Comparison of ENCODE assay signal across 26 cellular contexts in the genomic region with DNA sequence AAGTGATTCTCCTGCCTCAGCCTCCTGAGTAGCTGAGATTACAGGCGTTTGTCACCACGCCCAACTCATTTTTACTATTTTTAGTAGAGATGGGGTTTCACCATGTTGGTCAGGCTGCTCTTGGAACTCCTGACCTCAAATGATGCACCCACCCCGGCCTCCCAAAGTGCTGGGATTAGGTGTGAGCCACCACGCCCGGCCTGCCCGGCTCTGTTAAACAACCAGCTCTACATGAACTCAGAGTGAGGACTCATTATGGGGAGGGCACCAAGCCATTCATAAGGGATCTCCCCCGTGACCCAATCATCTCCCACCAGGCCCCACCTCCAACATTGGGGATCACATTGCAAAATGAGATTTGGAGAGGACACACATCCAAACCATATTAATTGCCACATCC. TPM values are rescaled to one million over a fixed set of nuclear protein-coding genes. Genes with fewer than 3 reads are reported as not detected.
A peak's percentile ranks its signal among the peaks of the same experiment; 100 is the strongest.
DNase-seq lines count a peak whose midpoint lies in the region; ATAC-seq and TF ChIP-seq lines count a peak whose summit lies in the region.
"Had no signal": no experiment of that assay in that cellular context is flagged by ENCODE, and none has a peak within 500 bp of the region (broad histone marks: within the 10 kb centered on the region; RNA-seq: fewer than 3 reads in every experiment).

No MANE protein-coding gene starts in this region.

- H3K9me3 ChIP-seq in CD4-positive, CD25-positive, alpha-beta regulatory T cell (ENCODE audit: control insufficient read depth in 2 of 2, low read length in 2 of 2), result no peaks in the 10 kb centered on the region
- H3K9me3 ChIP-seq: BE2C, HAP-1 had no signal

- H3K4me3 Mint-ChIP-seq in activated CD8-positive, alpha-beta T cell treated with anti-CD3 and anti-CD28 coated beads, Interleukin-2, amount 10 ng/mL, durations not matched to agents 7 days and 5 days, result no peak overlapping the region
- no peak overlapping the region for H3K4me3 Mint-ChIP-seq in activated CD8-positive, alpha-beta T cell treated with anti-CD3 and anti-CD28 coated beads for 36 hours
- peak overlapping the region in 1 of 4 donors; percentile 36 for H3K4me3 Mint-ChIP-seq in CD4-positive, CD25-positive, alpha-beta regulatory T cell
- no peak overlapping the region for H3K4me3 Mint-ChIP-seq in activated T-helper 17 cell treated with anti-CD3 and anti-CD28 coated beads, Interleukin-2, amount 50 U/mL, for 72 hours
- peak overlapping the region in 4 of 5 donors; percentile 12 to 27 (median 17) for H3K4me3 Mint-ChIP-seq in immature natural killer cell
- H3K4me3 Mint-ChIP-seq: CD14-positive monocyte had no signal

- no peaks in the 10 kb centered on the region for H3K9me3 Mint-ChIP-seq in activated CD8-positive, alpha-beta T cell treated with anti-CD3 and anti-CD28 coated beads, Interleukin-2, amount 10 ng/mL, durations not matched to agents 7 days and 5 days (ENCODE audit: insufficient read depth)
- no peaks in the 10 kb centered on the region for H3K9me3 Mint-ChIP-seq in activated CD8-positive, alpha-beta T cell treated with anti-CD3 and anti-CD28 coated beads for 36 hours
- peaks cover 0 to 1% (median 0%) of the 10 kb centered on the region in 7 donors for H3K9me3 Mint-ChIP-seq in CD4-positive, CD25-positive, alpha-beta regulatory T cell
- H3K9me3 Mint-ChIP-seq in activated T-helper 17 cell treated with anti-CD3 and anti-CD28 coated beads, Interleukin-2, amount 50 U/mL, for 72 hours, result no peaks in the 10 kb centered on the region
- H3K9me3 Mint-ChIP-seq in immature natural killer cell, result no peaks in the 10 kb centered on the region

- H3K4me3 ChIP-seq in CD4-positive, CD25-positive, alpha-beta regulatory T cell (ENCODE audit: low read depth, low read length), result no peak overlapping the region
- H3K4me3 ChIP-seq: HAP-1, PC-9 had no signal

- H3K27ac Mint-ChIP-seq in activated CD8-positive, alpha-beta T cell treated with anti-CD3 and anti-CD28 coated beads, Interleukin-2, amount 10 ng/mL, durations not matched to agents 7 days and 5 days, result peak overlapping the region; percentile 55
- H3K27ac Mint-ChIP-seq in activated CD8-positive, alpha-beta T cell treated with anti-CD3 and anti-CD28 coated beads for 36 hours, result no peak overlapping the region
- peak overlapping the region in 2 of 3 donors; percentile 44 to 76 for H3K27ac Mint-ChIP-seq in CD4-positive, CD25-positive, alpha-beta regulatory T cell
- peak overlapping the region; percentile 57 for H3K27ac Mint-ChIP-seq in activated T-helper 17 cell treated with anti-CD3 and anti-CD28 coated beads, Interleukin-2, amount 50 U/mL, for 72 hours
- peak overlapping the region in 4 of 6 donors; percentile 0 to 67 (median 28) for H3K27ac Mint-ChIP-seq in immature natural killer cell

- H3K4me1 Mint-ChIP-seq in activated CD8-positive, alpha-beta T cell treated with anti-CD3 and anti-CD28 coated beads, Interleukin-2, amount 10 ng/mL, durations not matched to agents 7 days and 5 days (ENCODE audit: low read depth), result peaks cover 31% of the 10 kb centered on the region
- peaks cover 48% of the 10 kb centered on the region for H3K4me1 Mint-ChIP-seq in activated CD8-positive, alpha-beta T cell treated with anti-CD3 and anti-CD28 coated beads for 36 hours (ENCODE audit: low read depth)
- peaks cover 12 to 47% (median 32%) of the 10 kb centered on the region in 4 donors for H3K4me1 Mint-ChIP-seq in CD4-positive, CD25-positive, alpha-beta regulatory T cell
- H3K4me1 Mint-ChIP-seq in activated T-helper 17 cell treated with anti-CD3 and anti-CD28 coated beads, Interleukin-2, amount 50 U/mL, for 72 hours, result peaks cover 4% of the 10 kb centered on the region
- H3K4me1 Mint-ChIP-seq in immature natural killer cell, result peaks cover 23 to 52% of the 10 kb centered on the region in 2 donors

- no peak overlapping the region for H3K27ac ChIP-seq in CD4-positive, CD25-positive, alpha-beta regulatory T cell (ENCODE audit: insufficient read depth, low read length, poor library complexity, severe bottlenecking)
- H3K27ac ChIP-seq: KMS-11, PC-9 had no signal

- no peaks in the 10 kb centered on the region for H3K27me3 Mint-ChIP-seq in activated CD8-positive, alpha-beta T cell treated with anti-CD3 and anti-CD28 coated beads, Interleukin-2, amount 10 ng/mL, durations not matched to agents 7 days and 5 days (ENCODE audit: low read depth)
- H3K27me3 Mint-ChIP-seq in activated CD8-positive, alpha-beta T cell treated with anti-CD3 and anti-CD28 coated beads for 36 hours, result no peaks in the 10 kb centered on the region
- no peaks in the 10 kb centered on the region for H3K27me3 Mint-ChIP-seq in CD4-positive, CD25-positive, alpha-beta regulatory T cell
- H3K27me3 Mint-ChIP-seq in activated T-helper 17 cell treated with anti-CD3 and anti-CD28 coated beads, Interleukin-2, amount 50 U/mL, for 72 hours, result no peaks in the 10 kb centered on the region
- H3K27me3 Mint-ChIP-seq in immature natural killer cell (ENCODE audit: low read depth in 3 of 3), result no peaks in the 10 kb centered on the region

- H3K27me3 ChIP-seq in CD4-positive, CD25-positive, alpha-beta regulatory T cell (ENCODE audit: control insufficient read depth, insufficient read depth, low read length), result no peaks in the 10 kb centered on the region
- H3K27me3 ChIP-seq: BE2C had no signal

- ATAC-seq in activated CD8-positive, alpha-beta T cell treated with anti-CD3 and anti-CD28 coated beads, Interleukin-2, amount 10 ng/mL, durations not matched to agents 7 days and 5 days, result no peak
- no peak for ATAC-seq in activated CD8-positive, alpha-beta T cell treated with anti-CD3 and anti-CD28 coated beads for 36 hours
- ATAC-seq in CD4-positive, CD25-positive, alpha-beta regulatory T cell (ENCODE audit: low read depth in 2 of 2), result no peak
- peak; percentile 26 for ATAC-seq in activated T-helper 17 cell treated with anti-CD3 and anti-CD28 coated beads, Interleukin-2, amount 50 U/mL, for 72 hours (replicated peaks)
- ATAC-seq in left lobe of liver, result no peak

- CTCF ChIA-PET in activated CD8-positive, alpha-beta T cell treated with anti-CD3 and anti-CD28 coated beads, Interleukin-2, amount 10 ng/mL, durations not matched to agents 7 days and 5 days (lab: Charles Lee), result interaction anchor here (1.5 kb wide), 1 partner anchor 9 kb away, joined by 5 read pairs; a partner anchor contains a TSS
- CTCF ChIA-PET in activated CD8-positive, alpha-beta T cell treated with anti-CD3 and anti-CD28 coated beads for 36 hours (lab: Charles Lee), result no interaction called here

- DNase-seq in activated CD8-positive, alpha-beta T cell treated with anti-CD3 and anti-CD28 coated beads, Interleukin-2, amount 10 ng/mL, durations not matched to agents 7 days and 5 days, result no peak
- DNase-seq in activated CD8-positive, alpha-beta T cell treated with anti-CD3 and anti-CD28 coated beads for 36 hours, result no peak
- DNase-seq in CD4-positive, CD25-positive, alpha-beta regulatory T cell, result no peak
- no peak for DNase-seq in immature natural killer cell
- DNase-seq in NCI-H2107 (lab: John Stamatoyannopoulos, UW), result no peak
- DNase-seq in left lobe of liver (ENCODE audit: low spot score), result no peak
- DNase-seq in GM10266 (ENCODE audit: extremely low spot score), result no peak
- DNase-seq: 8988T, ACHN, BE2C, Calu3, DMS79 treated with DMSO at 0.1 percent for 48 hours, GF-D8, GOT3, IMR-90, MM.1S, NCI-H2029, NCI-H446 treated with DMSO at 0.1 percent for 48 hours, NCI-H526, NCI-H82, PC-9, Right ventricle myocardium superior had no signal

- peaks cover 48% of the 10 kb centered on the region for H3K36me3 ChIP-seq in CD4-positive, CD25-positive, alpha-beta regulatory T cell (ENCODE audit: control insufficient read depth, insufficient read depth, low read length)

- POLR2A ChIA-PET in activated CD8-positive, alpha-beta T cell treated with anti-CD3 and anti-CD28 coated beads, Interleukin-2, amount 10 ng/mL, durations not matched to agents 7 days and 5 days (lab: Charles Lee), result interaction anchor here (1.0 kb wide), 1 partner anchor 8 kb away, joined by 4 read pairs; a partner anchor contains a TSS
- POLR2A ChIA-PET in activated CD8-positive, alpha-beta T cell treated with anti-CD3 and anti-CD28 coated beads for 36 hours (lab: Charles Lee), result interaction anchor here (1.1 kb wide), 1 partner anchor 9 kb away, joined by 5 read pairs; a partner anchor contains a TSS

- H3K36me3 Mint-ChIP-seq in activated CD8-positive, alpha-beta T cell treated with anti-CD3 and anti-CD28 coated beads, Interleukin-2, amount 10 ng/mL, durations not matched to agents 7 days and 5 days (ENCODE audit: low read depth), result peaks cover 67% of the 10 kb centered on the region
- peaks cover 62% of the 10 kb centered on the region for H3K36me3 Mint-ChIP-seq in activated CD8-positive, alpha-beta T cell treated with anti-CD3 and anti-CD28 coated beads for 36 hours (ENCODE audit: low read depth)
- peaks cover 45% of the 10 kb centered on the region for H3K36me3 Mint-ChIP-seq in CD4-positive, CD25-positive, alpha-beta regulatory T cell
- peaks cover 99% of the 10 kb centered on the region for H3K36me3 Mint-ChIP-seq in activated T-helper 17 cell treated with anti-CD3 and anti-CD28 coated beads, Interleukin-2, amount 50 U/mL, for 72 hours (ENCODE audit: low read depth)
- H3K36me3 Mint-ChIP-seq in immature natural killer cell, result peaks cover 15 to 49% (median 29%) of the 10 kb centered on the region in 3 donors

- no peak for TF ChIP-seq CTCF in activated CD8-positive, alpha-beta T cell treated with anti-CD3 and anti-CD28 coated beads for 36 hours (IDR thresholded peaks at IDR 0.05)
- TF ChIP-seq CTCF in GM10266 (IDR thresholded peaks at IDR 0.05; ENCODE audit: control insufficient read depth, insufficient read depth, low read depth, missing control alignments), result no peak

- intact Hi-C loops in activated CD8-positive, alpha-beta T cell treated with anti-CD3 and anti-CD28 coated beads for 36 hours (cut with micrococcal nuclease), result no loop called here

- no peaks in the 10 kb centered on the region for H3K4me1 ChIP-seq in CD4-positive, CD25-positive, alpha-beta regulatory T cell (ENCODE audit: control insufficient read depth, insufficient read depth, low read length, poor library complexity, severe bottlenecking)
- H3K4me1 ChIP-seq: BE2C, HAP-1 had no signal

RNA-seq across cellular contexts. Expression of a gene that starts 8.8 kb away (rescaled TPM):
- 100 to 1,000 TPM; 170 to 182 TPM for total RNA-seq in activated CD8-positive, alpha-beta T cell treated with anti-CD3 and anti-CD28 coated beads, Interleukin-2, amount 10 ng/mL, durations not matched to agents 7 days and 5 days
- 100 to 1,000 TPM; 309 to 319 TPM for total RNA-seq in activated CD8-positive, alpha-beta T cell treated with anti-CD3 and anti-CD28 coated beads for 36 hours
- total RNA-seq in CD4-positive, CD25-positive, alpha-beta regulatory T cell, result 48.8 TPM
- polyA plus RNA-seq in CD4-positive, CD25-positive, alpha-beta regulatory T cell, result 100 to 1,000 TPM; 131 to 165 (median 146) TPM
- total RNA-seq in activated T-helper 17 cell treated with anti-CD3 and anti-CD28 coated beads, Interleukin-2, amount 50 U/mL, for 72 hours, result 100 to 1,000 TPM; 117 to 247 TPM
- 100 to 1,000 TPM in 2 of 3 donors, 10 to 100 TPM in 1; 97.5 to 106 (median 103) TPM for polyA plus RNA-seq in immature natural killer cell
- total RNA-seq in left lobe of liver, result 43.2 TPM

Comparison
In these comparisons a context has a peak if more than half of its experiments do, and no peak if none do; other contexts are left out.
1. H3K4me3 Mint-ChIP-seq: peak in immature natural killer cell (4 of 5); none in activated CD8-positive, alpha-beta T cell treated with anti-CD3 and anti-CD28 coated beads, Interleukin-2, amount 10 ng/mL, durations not matched to agents 7 days and 5 days (single experiment), activated CD8-positive, alpha-beta T cell treated with anti-CD3 and anti-CD28 coated beads for 36 hours (single experiment) and activated T-helper 17 cell treated with anti-CD3 and anti-CD28 coated beads, Interleukin-2, amount 50 U/mL, for 72 hours (single experiment).